ENCODE assay signal across 23 cellular contexts in the genomic region with DNA sequence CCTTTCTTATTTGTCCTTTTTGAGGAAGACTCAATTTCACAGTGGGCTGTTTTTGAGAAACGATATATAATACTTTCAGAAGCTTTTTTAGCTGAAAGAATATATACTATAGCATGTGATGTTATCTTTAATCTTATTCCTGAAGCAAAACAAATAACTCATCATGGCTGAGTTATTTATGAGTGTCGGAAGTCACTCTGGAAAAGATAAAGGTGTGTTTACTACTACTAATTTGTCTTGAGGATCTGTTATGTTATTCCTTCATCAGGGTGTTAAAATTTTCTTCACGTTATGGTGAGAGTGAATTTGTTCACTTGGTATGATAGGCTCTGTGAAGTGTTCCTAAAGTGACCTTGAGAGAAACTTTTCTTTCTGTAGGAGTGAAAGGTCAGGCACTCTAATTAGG. TPM values are rescaled to one million over a fixed set of nuclear protein-coding genes. Genes with fewer than 3 reads are reported as not detected.
DNase-seq lines count a peak whose midpoint lies in the region; ATAC-seq and TF ChIP-seq lines count a peak whose summit lies in the region.
"Had no signal": no experiment of that assay in that cellular context is flagged by ENCODE, and none has a peak within 500 bp of the region (broad histone marks: within the 10 kb centered on the region; RNA-seq: fewer than 3 reads in every experiment).

No MANE protein-coding gene starts in this region.

- DNase-seq in cardiac muscle cell (ENCODE audit: low read depth in 1 of 2, low spot score in 1 of 2), result no peak
- no peak for DNase-seq in cardiac septum (ENCODE audit: low spot score)
- no peak for DNase-seq in glutamatergic neuron
- no peak for DNase-seq in NCI-H446 (lab: John Stamatoyannopoulos, UW)
- DNase-seq in NCI-H1105 treated with DMSO at 0.1 percent for 48 hours (lab: John Stamatoyannopoulos, UW), result no peak
- DNase-seq: activated CD4-positive, alpha-beta T cell treated with anti-CD3 and anti-CD28 coated beads, Interleukin-2, amount 50 U/mL, for 48 hours; activated gamma-delta T cell treated with Interleukin-2 at 50 U/mL for 16 hours; hippocampal formation; NCI-H1417 treated with DMSO at 0.1 percent for 48 hours; NCI-H69; OCI-M1; posterior cingulate gyrus; stimulated activated CD4-positive, alpha-beta T cell treated with anti-CD3 and anti-CD28 coated beads, Interleukin-2, amount 100 ng/mL, for 24 hours; T-helper 17 cell; upper lobe of right lung; WERI-Rb-1 had no signal

- H3K9me3 Mint-ChIP-seq in glutamatergic neuron (ENCODE audit: unreplicated experiment), result peaks cover 9% of the 10 kb centered on the region
- H3K9me3 Mint-ChIP-seq: stimulated activated naive CD8-positive, alpha-beta T cell treated with anti-CD3 and anti-CD28 coated beads, Interleukin-15, Interleukin-2, amounts not matched to agents 100 ng/mL and 50 ng/mL, for 24 hours had no signal

- H3K36me3 Mint-ChIP-seq in glutamatergic neuron (ENCODE audit: unreplicated experiment), result no peaks in the 10 kb centered on the region

- H3K9ac ChIP-seq in OCI-LY1 (ENCODE audit: low read length), result no peak overlapping the region

- H3K4me3 Mint-ChIP-seq in glutamatergic neuron (ENCODE audit: unreplicated experiment), result peak overlapping the region; percentile 55
- H3K4me3 Mint-ChIP-seq: stimulated activated naive CD8-positive, alpha-beta T cell treated with anti-CD3 and anti-CD28 coated beads, Interleukin-15, Interleukin-2, amounts not matched to agents 100 ng/mL and 50 ng/mL, for 24 hours; T-helper 17 cell had no signal

- H3K4me3 ChIP-seq in cardiac muscle cell (peak overlapping the region; percentile 92), OCI-LY1 (ENCODE audit: low read depth, low read length, poor library complexity, severe bottlenecking) (no peak overlapping the region)
- H3K4me3 ChIP-seq: ascending aorta, lung, upper lobe of right lung had no signal

- intact Hi-C loops in cardiac septum (cut with DNase I), result no loop called here

- H3K27ac ChIP-seq in cardiac muscle cell (peak overlapping the region; percentile 50), OCI-LY1 (ENCODE audit: low read depth, low read length, poor library complexity, severe bottlenecking) (no peak overlapping the region)
- H3K27ac ChIP-seq: ascending aorta; BLaER1 treated with 17β-estradiol and CSF1 and Interleukin-3, amounts not matched to agents 10 nM and 100 nM; upper lobe of right lung; WERI-Rb-1 had no signal

- H3K36me3 ChIP-seq in cardiac muscle cell (peaks cover 10% of the 10 kb centered on the region), OCI-LY1 (ENCODE audit: insufficient read depth, low read length) (peaks cover 64% of the 10 kb centered on the region)

- peaks cover 23% of the 10 kb centered on the region for H3K4me1 Mint-ChIP-seq in glutamatergic neuron (ENCODE audit: low read depth, unreplicated experiment)

- H3K27ac Mint-ChIP-seq in glutamatergic neuron (ENCODE audit: unreplicated experiment), result no peak overlapping the region
- H3K27ac Mint-ChIP-seq: stimulated activated naive CD8-positive, alpha-beta T cell treated with anti-CD3 and anti-CD28 coated beads, Interleukin-15, Interleukin-2, amounts not matched to agents 100 ng/mL and 50 ng/mL, for 24 hours had no signal

- TF ChIP-seq CTCF in cardiac muscle cell (IDR thresholded peaks at IDR 0.05; ENCODE audit: low read depth, low read length) (no peak), OCI-LY1 (IDR thresholded peaks at IDR 0.05; ENCODE audit: low read length) (no peak), glutamatergic neuron (IDR thresholded peaks at IDR 0.05; ENCODE audit: partially characterized antibody, unreplicated experiment) (no peak)

- ATAC-seq in GM18519 (IDR thresholded peaks at IDR 0.05; ENCODE audit: low FRiP score, unreplicated experiment), result no peak
- ATAC-seq in GM19351 (IDR thresholded peaks at IDR 0.05; ENCODE audit: unreplicated experiment), result no peak
- ATAC-seq: T-helper 17 cell, upper lobe of right lung had no signal

- H3K27me3 ChIP-seq in cardiac muscle cell, result no peaks in the 10 kb centered on the region
- H3K27me3 ChIP-seq in OCI-LY1 (ENCODE audit: insufficient read depth, low read length), result no peaks in the 10 kb centered on the region
- H3K27me3 ChIP-seq: ascending aorta; BLaER1 treated with 17β-estradiol and CSF1 and Interleukin-3, amounts not matched to agents 10 nM and 100 nM; upper lobe of right lung had no signal

- no peaks in the 10 kb centered on the region for H3K9me2 ChIP-seq in OCI-LY1 (ENCODE audit: low read depth, low read length)

- H3K79me2 ChIP-seq in OCI-LY1 (ENCODE audit: insufficient read depth, low read length), result peaks cover 91% of the 10 kb centered on the region

- H4K20me1 ChIP-seq in OCI-LY1 (ENCODE audit: insufficient read depth, low read length), result no peaks in the 10 kb centered on the region

- no peak overlapping the region for H2AFZ ChIP-seq in OCI-LY1 (ENCODE audit: low read length)

- peak overlapping the region; percentile 43 for H3K4me2 ChIP-seq in OCI-LY1 (ENCODE audit: low read length)

- H3K4me1 ChIP-seq in cardiac muscle cell (ENCODE audit: low read depth) (peaks cover 55% of the 10 kb centered on the region), OCI-LY1 (ENCODE audit: insufficient read depth, low read length, severe bottlenecking) (peaks cover 40% of the 10 kb centered on the region)

- H3K27me3 Mint-ChIP-seq in glutamatergic neuron (ENCODE audit: unreplicated experiment), result peaks cover 5% of the 10 kb centered on the region
- H3K27me3 Mint-ChIP-seq: stimulated activated naive CD8-positive, alpha-beta T cell treated with anti-CD3 and anti-CD28 coated beads, Interleukin-15, Interleukin-2, amounts not matched to agents 100 ng/mL and 50 ng/mL, for 24 hours; T-helper 17 cell had no signal

- no peaks in the 10 kb centered on the region for H3K9me3 ChIP-seq in cardiac muscle cell (ENCODE audit: low read depth)
- H3K9me3 ChIP-seq in OCI-LY1 (ENCODE audit: low read length), result no peaks in the 10 kb centered on the region
- H3K9me3 ChIP-seq: ascending aorta; BLaER1 treated with 17β-estradiol and CSF1 and Interleukin-3, amounts not matched to agents 10 nM and 100 nM; upper lobe of right lung had no signal

- no peaks in the 10 kb centered on the region for H3F3A ChIP-seq in OCI-LY1 (ENCODE audit: insufficient read depth, low read length)

RNA-seq across cellular contexts. Expression of gene TCF12, which starts 4.7 kb away (rescaled TPM):
- total RNA-seq in cardiac muscle cell, result 135 and 137 TPM in 2 replicates
- 42.6 and 58.4 TPM in 2 replicates for polyA plus RNA-seq in cardiac muscle cell
- total RNA-seq in cardiac septum, result 57.3 TPM
- total RNA-seq in glutamatergic neuron (ENCODE audit: unreplicated experiment), result 140 TPM
